In the genomic region with DNA sequence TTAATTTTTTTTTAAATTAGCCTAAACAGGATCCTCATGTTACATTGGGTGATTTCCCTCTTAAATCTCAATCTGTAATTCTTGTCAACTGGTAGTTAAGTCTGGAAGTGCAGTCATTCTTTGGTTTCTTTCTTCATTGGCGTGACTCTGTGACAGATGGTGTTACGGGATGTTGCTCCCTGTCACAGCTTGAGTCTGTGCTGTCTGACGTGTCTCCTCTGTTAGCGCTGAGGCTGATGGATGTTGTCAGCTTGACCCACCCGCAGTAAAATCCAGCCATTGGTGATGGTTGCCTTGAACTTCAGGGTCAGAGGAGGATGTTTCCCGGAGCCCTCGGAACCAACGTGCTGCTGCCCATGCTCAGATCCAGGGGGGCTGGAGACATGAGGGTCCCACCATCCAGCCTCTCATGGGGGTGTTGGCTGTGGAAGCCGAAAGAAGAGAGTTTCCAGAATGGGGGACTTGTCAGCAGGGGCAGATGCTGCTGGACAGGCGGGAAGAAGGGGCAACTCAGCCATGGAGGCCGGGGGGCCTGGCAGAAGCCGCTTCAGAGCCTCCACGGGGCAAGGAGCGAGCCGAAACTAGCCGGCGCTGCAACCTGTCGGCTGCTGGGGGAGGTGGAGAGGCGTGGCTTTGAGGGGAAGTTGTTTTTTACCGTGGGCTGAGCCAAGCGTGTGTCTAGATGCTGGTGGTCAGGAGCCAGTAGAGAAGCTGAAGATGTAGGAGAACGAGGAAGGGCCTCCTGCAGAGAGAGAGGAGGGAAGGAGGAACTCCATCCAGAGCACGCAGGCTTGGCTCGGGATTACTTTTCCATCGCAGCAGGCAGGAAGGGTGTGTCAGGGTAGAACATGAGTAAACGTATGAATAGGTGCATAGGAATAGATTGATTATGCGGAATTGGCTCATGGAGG, we compare ENCODE assay signal across 10 cellular contexts. TPM values are rescaled to one million over a fixed set of nuclear protein-coding genes. Genes with fewer than 3 reads are reported as not detected.
DNase-seq lines count a peak whose midpoint lies in the region; ATAC-seq, FAIRE-seq and TF ChIP-seq lines count a peak whose summit lies in the region.
"Had no signal": no experiment of that assay in that cellular context is flagged by ENCODE, and none has a peak within 500 bp of the region (broad histone marks: within the 10 kb centered on the region; RNA-seq: fewer than 3 reads in every experiment).

No MANE protein-coding gene starts in this region.

- intact Hi-C loops in heart right ventricle (cut with DNase I): loop anchor here in 5 of 10 donors (2.0 to 10.0 kb wide), 5 partner anchors 31 to 51 kb away; no protein-coding TSS in a partner anchor

- H3K27me3 ChIP-seq in HL-60 (ENCODE audit: insufficient read depth, poor library complexity, severe bottlenecking) (no peaks in the 10 kb centered on the region), RWPE2 (ENCODE audit: insufficient read depth, poor library complexity, severe bottlenecking) (no peaks in the 10 kb centered on the region), heart right ventricle (no peaks in the 10 kb centered on the region), small intestine (ENCODE audit: control insufficient read depth in 2 of 2, insufficient read depth in 2 of 2, low read length in 2 of 2) (no peaks in the 10 kb centered on the region)
- no peaks in the 10 kb centered on the region for H3K27me3 ChIP-seq in effector memory CD4-positive, alpha-beta T cell (replicated peaks; ENCODE audit: control insufficient read depth, insufficient read depth, low read length, poor library complexity, severe bottlenecking)

- no peak overlapping the region for H3K4me3 ChIP-seq in HL-60 (replicated peaks; ENCODE audit: insufficient read depth, low read length)
- no peak overlapping the region for H3K4me3 ChIP-seq in RWPE2 (ENCODE audit: severe bottlenecking)
- no peak overlapping the region for H3K4me3 ChIP-seq in heart right ventricle
- no peak overlapping the region for H3K4me3 ChIP-seq in small intestine (ENCODE audit: low read depth in 1 of 2, low read length in 2 of 2)
- no peak overlapping the region for H3K4me3 ChIP-seq in effector memory CD4-positive, alpha-beta T cell (ENCODE audit: insufficient read depth, low read depth, low read length, poor library complexity, severe bottlenecking)

- H3K36me3 ChIP-seq in RWPE2 (ENCODE audit: low read depth) (peaks cover 58% of the 10 kb centered on the region), heart right ventricle (peaks cover 0 to 62% (median 16%) of the 10 kb centered on the region in 9 donors), small intestine (ENCODE audit: control insufficient read depth in 2 of 2, insufficient read depth in 2 of 2, low read length in 2 of 2) (peaks cover 2 to 8% of the 10 kb centered on the region in 2 donors)
- H3K36me3 ChIP-seq in effector memory CD4-positive, alpha-beta T cell (ENCODE audit: control insufficient read depth, insufficient read depth, low read length): peaks cover 17% of the 10 kb centered on the region

- DNase-seq in HL-60 (ENCODE audit: low read depth in 1 of 2, low spot score in 1 of 2) (peak; percentile 50 to 72), RWPE2 (ENCODE audit: low spot score) (peak; percentile 23), heart right ventricle (no peak), small intestine (peak; percentile 21), left lobe of liver (ENCODE audit: low spot score) (no peak)
- no peak for DNase-seq in effector memory CD4-positive, alpha-beta T cell
- DNase-seq: NCI-H1436 treated with DMSO at 0.1 percent for 48 hours had no signal

- H3K4me1 ChIP-seq in RWPE2 (ENCODE audit: insufficient read depth, poor library complexity, severe bottlenecking): peaks cover 47% of the 10 kb centered on the region
- peaks cover 28 to 85% (median 64%) of the 10 kb centered on the region in 9 donors for H3K4me1 ChIP-seq in heart right ventricle
- peaks cover 0 to 4% of the 10 kb centered on the region in 2 donors for H3K4me1 ChIP-seq in small intestine (ENCODE audit: control insufficient read depth in 2 of 2, insufficient read depth in 1 of 2, low read depth in 1 of 2, low read length in 1 of 2)
- peaks cover 9% of the 10 kb centered on the region for H3K4me1 ChIP-seq in effector memory CD4-positive, alpha-beta T cell (ENCODE audit: control insufficient read depth, insufficient read depth, low read length, poor library complexity, severe bottlenecking)

- ATAC-seq in RWPE2 (ENCODE audit: low read depth) (peak; percentile 67), heart right ventricle (peak in 2 of 8 donors; percentile 10 to 17), left lobe of liver (no peak), GM19035 (IDR thresholded peaks at IDR 0.05; ENCODE audit: unreplicated experiment) (no peak), HG03135 (IDR thresholded peaks at IDR 0.05; ENCODE audit: unreplicated experiment) (no peak)

- TF ChIP-seq CTCF in HL-60 (IDR thresholded peaks at IDR 0.05; ENCODE audit: insufficient read depth, low read length): no peak
- no peak for TF ChIP-seq CTCF in RWPE2 (IDR thresholded peaks at IDR 0.05; ENCODE audit: poor library complexity, severe bottlenecking)
- TF ChIP-seq CTCF in heart right ventricle (IDR thresholded peaks at IDR 0.05): no peak

- WGBS in heart right ventricle, 2 donors: 70 to 71% methylated on average over 27 of the region's 27 CpGs
- 74 to 83% (median 82%) methylated on average over 27 of the region's 27 CpGs for whole genome bisulfite sequencing in small intestine, 3 donors

- no peak overlapping the region for H3K27ac ChIP-seq in HL-60 (replicated peaks)
- peak overlapping the region; percentile 98 for H3K27ac ChIP-seq in RWPE2 (ENCODE audit: poor library complexity, severe bottlenecking)
- H3K27ac ChIP-seq in heart right ventricle: peak overlapping the region; percentile 25 to 97 (median 74)
- peak overlapping the region in 1 of 2 donors; percentile 9 for H3K27ac ChIP-seq in small intestine (ENCODE audit: low read depth in 1 of 2, low read length in 1 of 2)
- no peak overlapping the region for H3K27ac ChIP-seq in effector memory CD4-positive, alpha-beta T cell (ENCODE audit: insufficient read depth, low read length, poor library complexity, severe bottlenecking)

- FAIRE-seq in small intestine (lab: Jason Lieb, UNC): no peak
- FAIRE-seq: colon had no signal

- H3K9me3 ChIP-seq in RWPE2 (ENCODE audit: severe bottlenecking) (no peaks in the 10 kb centered on the region), heart right ventricle (no peaks in the 10 kb centered on the region), small intestine (ENCODE audit: control insufficient read depth, low read depth) (no peaks in the 10 kb centered on the region)
- H3K9me3 ChIP-seq in effector memory CD4-positive, alpha-beta T cell (ENCODE audit: control insufficient read depth, low read length): no peaks in the 10 kb centered on the region

RNA-seq across cellular contexts. Expression of a gene that starts 3.5 kb away (rescaled TPM):
- 100 to 1,000 TPM; 129 to 211 (median 183) TPM for total RNA-seq in heart right ventricle
- 100 to 1,000 TPM in 1 of 2 donors, 10 to 100 TPM in 1; 69.2 to 203 TPM for polyA plus RNA-seq in heart right ventricle
- polyA plus RNA-seq in small intestine: 10 to 100 TPM; 41.6 to 63.7 (median 58.6) TPM
- 41.5 TPM for total RNA-seq in left lobe of liver

RNA-seq across cellular contexts. Expression of a gene that starts 40.6 kb away (rescaled TPM):
- total RNA-seq in heart right ventricle: 10 to 100 TPM; 14.7 to 25.0 (median 20.4) TPM
- polyA plus RNA-seq in heart right ventricle: 10 to 100 TPM; 32.8 to 38.6 TPM
- 10 to 100 TPM; 38.9 to 87.2 (median 71.9) TPM for polyA plus RNA-seq in small intestine
- total RNA-seq in left lobe of liver: 38.2 TPM

Comparison
In these comparisons a context has a peak if more than half of its experiments do, and no peak if none do; other contexts are left out.
1. DNase-seq: peak in HL-60 (2 of 2), RWPE2 (single experiment) and small intestine (single experiment); none in heart right ventricle (0 of 2), left lobe of liver (single experiment) and effector memory CD4-positive, alpha-beta T cell (0 of 3).
2. H3K27ac ChIP-seq: peak in RWPE2 (single experiment) and heart right ventricle (10 of 10); none in HL-60 (single experiment) and effector memory CD4-positive, alpha-beta T cell (single experiment).